In genomic region chr22:27217154-27217553, GRCh38 we compare ENCODE assay signal across 22 cellular contexts.
"Had no signal": no experiment of that assay in that cellular context is flagged by ENCODE, and none has a peak within 500 bp of the region (broad histone marks: within the 10 kb centered on the region; RNA-seq: fewer than 3 reads in every experiment).

No MANE protein-coding gene starts in this region.

- H3K9me3 Mint-ChIP-seq: immature natural killer cell; natural killer cell treated with Interleukin-12 subunit alpha and Interleukin-12 subunit beta and Interleukin-15 and Interleukin-18, amount 100 ng/mL, for 72 hours had no signal

- H3K27me3 ChIP-seq: foreskin keratinocyte, right atrium auricular region had no signal

- H3K27ac Mint-ChIP-seq: immature natural killer cell; memory B cell; natural killer cell treated with Interleukin-12 subunit alpha and Interleukin-12 subunit beta and Interleukin-15 and Interleukin-18, amount 100 ng/mL, for 72 hours had no signal

- H3K4me3 Mint-ChIP-seq: immature natural killer cell; memory B cell; natural killer cell treated with Interleukin-12 subunit alpha and Interleukin-12 subunit beta and Interleukin-15 and Interleukin-18, amount 100 ng/mL, for 72 hours had no signal

- ATAC-seq: foreskin keratinocyte; left cardiac atrium; lower lobe of right lung; natural killer cell treated with Interleukin-12 subunit alpha and Interleukin-12 subunit beta and Interleukin-15 and Interleukin-18, amount 100 ng/mL, for 72 hours had no signal

- H3K9me3 ChIP-seq: left ventricle myocardium inferior, lower lobe of right lung, right atrium auricular region, stomach, thoracic aorta, transverse colon had no signal

- H3K36me3 ChIP-seq: left ventricle myocardium inferior, lower lobe of right lung, right atrium auricular region, stomach, thoracic aorta, transverse colon had no signal

- FAIRE-seq: colon, endothelial cell of umbilical vein, kidney, small intestine had no signal

- H3K36me3 Mint-ChIP-seq: immature natural killer cell; memory B cell; natural killer cell treated with Interleukin-12 subunit alpha and Interleukin-12 subunit beta and Interleukin-15 and Interleukin-18, amount 100 ng/mL, for 72 hours had no signal

- H3K4me1 Mint-ChIP-seq: immature natural killer cell, memory B cell had no signal

- DNase-seq: dermis blood vessel endothelial cell; erythroblast; foreskin keratinocyte; immature natural killer cell; kidney; left cardiac atrium; left ventricle myocardium inferior; lower lobe of right lung; midbrain; posterior cingulate gyrus; small intestine; stimulated activated CD4-positive, alpha-beta T cell treated with anti-CD3 and anti-CD28 coated beads, Interleukin-12 subunit alpha, Interleukin-12 subunit beta, amount 100 ng/mL, for 4 hours; stimulated activated naive CD4-positive, alpha-beta T cell; stomach; substantia nigra; transverse colon had no signal

- H3K4me3 ChIP-seq: left ventricle myocardium inferior, lower lobe of right lung, right atrium auricular region, stomach, thoracic aorta, transverse colon had no signal

- H3K27ac ChIP-seq: foreskin keratinocyte, lower lobe of right lung, right atrium auricular region, thoracic aorta, transverse colon had no signal
